Comparison of ENCODE assay signal across 1 cellular context in the genomic region with DNA sequence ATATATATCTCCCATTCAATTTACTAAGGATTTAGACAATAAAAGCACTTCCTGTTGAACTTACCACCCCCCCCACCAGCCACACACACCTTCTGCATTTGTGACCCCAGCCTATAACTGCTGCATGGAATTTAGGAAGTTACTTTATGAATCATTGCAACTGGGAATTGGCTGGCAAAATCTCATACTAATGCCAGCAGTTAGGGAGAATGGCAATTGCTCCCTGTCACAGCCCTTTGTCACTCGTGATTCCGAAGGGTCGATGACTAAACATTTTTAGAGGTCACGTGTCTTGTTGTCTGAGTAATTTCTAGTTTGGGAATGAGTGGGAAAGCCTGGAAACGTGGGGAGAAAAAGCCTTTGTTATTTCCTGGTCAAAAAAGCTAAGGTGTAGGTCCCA.
TF ChIP-seq lines count a peak whose summit lies in the region.

No MANE protein-coding gene starts in this region.

TF ChIP-seq in WTC11, 78 proteins besides CTCF, POLR2A, EP300 and RAD21 (continued from another document):
- TF ChIP-seq, protein P1, sequence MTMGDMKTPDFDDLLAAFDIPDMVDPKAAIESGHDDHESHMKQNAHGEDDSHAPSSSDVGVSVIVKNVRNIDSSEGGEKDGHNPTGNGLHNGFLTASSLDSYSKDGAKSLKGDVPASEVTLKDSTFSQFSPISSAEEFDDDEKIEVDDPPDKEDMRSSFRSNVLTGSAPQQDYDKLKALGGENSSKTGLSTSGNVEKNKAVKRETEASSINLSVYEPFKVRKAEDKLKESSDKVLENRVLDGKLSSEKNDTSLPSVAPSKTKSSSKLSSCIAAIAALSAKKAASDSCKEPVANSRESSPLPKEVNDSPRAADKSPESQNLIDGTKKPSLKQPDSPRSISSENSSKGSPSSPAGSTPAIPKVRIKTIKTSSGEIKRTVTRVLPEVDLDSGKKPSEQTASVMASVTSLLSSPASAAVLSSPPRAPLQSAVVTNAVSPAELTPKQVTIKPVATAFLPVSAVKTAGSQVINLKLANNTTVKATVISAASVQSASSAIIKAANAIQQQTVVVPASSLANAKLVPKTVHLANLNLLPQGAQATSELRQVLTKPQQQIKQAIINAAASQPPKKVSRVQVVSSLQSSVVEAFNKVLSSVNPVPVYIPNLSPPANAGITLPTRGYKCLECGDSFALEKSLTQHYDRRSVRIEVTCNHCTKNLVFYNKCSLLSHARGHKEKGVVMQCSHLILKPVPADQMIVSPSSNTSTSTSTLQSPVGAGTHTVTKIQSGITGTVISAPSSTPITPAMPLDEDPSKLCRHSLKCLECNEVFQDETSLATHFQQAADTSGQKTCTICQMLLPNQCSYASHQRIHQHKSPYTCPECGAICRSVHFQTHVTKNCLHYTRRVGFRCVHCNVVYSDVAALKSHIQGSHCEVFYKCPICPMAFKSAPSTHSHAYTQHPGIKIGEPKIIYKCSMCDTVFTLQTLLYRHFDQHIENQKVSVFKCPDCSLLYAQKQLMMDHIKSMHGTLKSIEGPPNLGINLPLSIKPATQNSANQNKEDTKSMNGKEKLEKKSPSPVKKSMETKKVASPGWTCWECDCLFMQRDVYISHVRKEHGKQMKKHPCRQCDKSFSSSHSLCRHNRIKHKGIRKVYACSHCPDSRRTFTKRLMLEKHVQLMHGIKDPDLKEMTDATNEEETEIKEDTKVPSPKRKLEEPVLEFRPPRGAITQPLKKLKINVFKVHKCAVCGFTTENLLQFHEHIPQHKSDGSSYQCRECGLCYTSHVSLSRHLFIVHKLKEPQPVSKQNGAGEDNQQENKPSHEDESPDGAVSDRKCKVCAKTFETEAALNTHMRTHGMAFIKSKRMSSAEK (CRISPR knock-in tag; IDR thresholded peaks at IDR 0.05; ENCODE audit: borderline replicate concordance), result no peak
- TF ChIP-seq JAZF1 (CRISPR knock-in tag; IDR thresholded peaks at IDR 0.05), result no peak
- TF ChIP-seq, protein P2, sequence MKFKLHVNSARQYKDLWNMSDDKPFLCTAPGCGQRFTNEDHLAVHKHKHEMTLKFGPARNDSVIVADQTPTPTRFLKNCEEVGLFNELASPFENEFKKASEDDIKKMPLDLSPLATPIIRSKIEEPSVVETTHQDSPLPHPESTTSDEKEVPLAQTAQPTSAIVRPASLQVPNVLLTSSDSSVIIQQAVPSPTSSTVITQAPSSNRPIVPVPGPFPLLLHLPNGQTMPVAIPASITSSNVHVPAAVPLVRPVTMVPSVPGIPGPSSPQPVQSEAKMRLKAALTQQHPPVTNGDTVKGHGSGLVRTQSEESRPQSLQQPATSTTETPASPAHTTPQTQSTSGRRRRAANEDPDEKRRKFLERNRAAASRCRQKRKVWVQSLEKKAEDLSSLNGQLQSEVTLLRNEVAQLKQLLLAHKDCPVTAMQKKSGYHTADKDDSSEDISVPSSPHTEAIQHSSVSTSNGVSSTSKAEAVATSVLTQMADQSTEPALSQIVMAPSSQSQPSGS (CRISPR knock-in tag; IDR thresholded peaks at IDR 0.05; ENCODE audit: borderline replicate concordance, low read depth), result no peak
- no peak for TF ChIP-seq ATF1 (CRISPR knock-in tag; IDR thresholded peaks at IDR 0.05)
- TF ChIP-seq, protein P3, sequence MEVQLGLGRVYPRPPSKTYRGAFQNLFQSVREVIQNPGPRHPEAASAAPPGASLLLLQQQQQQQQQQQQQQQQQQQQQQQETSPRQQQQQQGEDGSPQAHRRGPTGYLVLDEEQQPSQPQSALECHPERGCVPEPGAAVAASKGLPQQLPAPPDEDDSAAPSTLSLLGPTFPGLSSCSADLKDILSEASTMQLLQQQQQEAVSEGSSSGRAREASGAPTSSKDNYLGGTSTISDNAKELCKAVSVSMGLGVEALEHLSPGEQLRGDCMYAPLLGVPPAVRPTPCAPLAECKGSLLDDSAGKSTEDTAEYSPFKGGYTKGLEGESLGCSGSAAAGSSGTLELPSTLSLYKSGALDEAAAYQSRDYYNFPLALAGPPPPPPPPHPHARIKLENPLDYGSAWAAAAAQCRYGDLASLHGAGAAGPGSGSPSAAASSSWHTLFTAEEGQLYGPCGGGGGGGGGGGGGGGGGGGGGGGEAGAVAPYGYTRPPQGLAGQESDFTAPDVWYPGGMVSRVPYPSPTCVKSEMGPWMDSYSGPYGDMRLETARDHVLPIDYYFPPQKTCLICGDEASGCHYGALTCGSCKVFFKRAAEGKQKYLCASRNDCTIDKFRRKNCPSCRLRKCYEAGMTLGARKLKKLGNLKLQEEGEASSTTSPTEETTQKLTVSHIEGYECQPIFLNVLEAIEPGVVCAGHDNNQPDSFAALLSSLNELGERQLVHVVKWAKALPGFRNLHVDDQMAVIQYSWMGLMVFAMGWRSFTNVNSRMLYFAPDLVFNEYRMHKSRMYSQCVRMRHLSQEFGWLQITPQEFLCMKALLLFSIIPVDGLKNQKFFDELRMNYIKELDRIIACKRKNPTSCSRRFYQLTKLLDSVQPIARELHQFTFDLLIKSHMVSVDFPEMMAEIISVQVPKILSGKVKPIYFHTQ (CRISPR knock-in tag; IDR thresholded peaks at IDR 0.05), result no peak
